In genomic region chr22:41524283-41524682, GRCh38 we compare ENCODE assay signal across 10 cellular contexts. TPM values are rescaled to one million over a fixed set of nuclear protein-coding genes. Genes with fewer than 3 reads are reported as not detected.
DNase-seq lines count a peak whose midpoint lies in the region; ATAC-seq and TF ChIP-seq lines count a peak whose summit lies in the region.
"Had no signal": no experiment of that assay in that cellular context is flagged by ENCODE, and none has a peak within 500 bp of the region (broad histone marks: within the 10 kb centered on the region; RNA-seq: fewer than 3 reads in every experiment).

No MANE protein-coding gene starts in this region.

- ATAC-seq in activated T-cell treated with anti-CD3 and anti-CD28 coated beads, Interleukin-2, amount 50 U/mL, for 72 hours (replicated peaks in 1 of 2), result no peak
- peak; percentile 68 for ATAC-seq in upper lobe of right lung

- H3K9me3 ChIP-seq in upper lobe of right lung, result no peaks in the 10 kb centered on the region

- peaks cover 2 to 7% of the 10 kb centered on the region in 2 donors for H3K36me3 Mint-ChIP-seq in activated T-cell treated with anti-CD3 and anti-CD28 coated beads, Interleukin-2, amount 50 U/mL, for 72 hours (ENCODE audit: insufficient read depth in 2 of 2)
- peaks cover 41% of the 10 kb centered on the region for H3K36me3 Mint-ChIP-seq in activated T-helper 2 cell treated with anti-CD3 and anti-CD28 coated beads, Interferon-gamma antibody, Interleukin-2, Interleukin-4, amounts not matched to agents 10 μg/mL and 5 μg/mL and 100 μg/mL, durations not matched to agents 14 hours and 24 hours and 36 hours (ENCODE audit: low read depth)

- no peaks in the 10 kb centered on the region for H3K27me3 Mint-ChIP-seq in activated T-cell treated with anti-CD3 and anti-CD28 coated beads, Interleukin-2, amount 50 U/mL, for 72 hours (ENCODE audit: low read depth)
- no peaks in the 10 kb centered on the region for H3K27me3 Mint-ChIP-seq in activated T-helper 2 cell treated with anti-CD3 and anti-CD28 coated beads, Interferon-gamma antibody, Interleukin-2, Interleukin-4, amounts not matched to agents 10 μg/mL and 5 μg/mL and 100 μg/mL, durations not matched to agents 14 hours and 24 hours and 36 hours (ENCODE audit: low read depth)
- H3K27me3 Mint-ChIP-seq: IgD-negative memory B cell had no signal

- H3K9me3 Mint-ChIP-seq in activated T-cell treated with anti-CD3 and anti-CD28 coated beads, Interleukin-2, amount 50 U/mL, for 72 hours, result no peaks in the 10 kb centered on the region
- H3K9me3 Mint-ChIP-seq in activated T-helper 2 cell treated with anti-CD3 and anti-CD28 coated beads, Interferon-gamma antibody, Interleukin-2, Interleukin-4, amounts not matched to agents 10 μg/mL and 5 μg/mL and 100 μg/mL, durations not matched to agents 14 hours and 24 hours and 36 hours, result no peaks in the 10 kb centered on the region
- H3K9me3 Mint-ChIP-seq: IgD-negative memory B cell had no signal

- H3K36me3 ChIP-seq in upper lobe of right lung, result peaks cover 61% of the 10 kb centered on the region

- no peak overlapping the region for H3K4me3 Mint-ChIP-seq in activated T-cell treated with anti-CD3 and anti-CD28 coated beads, Interleukin-2, amount 50 U/mL, for 72 hours
- no peak overlapping the region for H3K4me3 Mint-ChIP-seq in activated T-helper 2 cell treated with anti-CD3 and anti-CD28 coated beads, Interferon-gamma antibody, Interleukin-2, Interleukin-4, amounts not matched to agents 10 μg/mL and 5 μg/mL and 100 μg/mL, durations not matched to agents 14 hours and 24 hours and 36 hours (ENCODE audit: low read depth)
- H3K4me3 Mint-ChIP-seq: IgD-negative memory B cell had no signal

- H3K27me3 ChIP-seq in upper lobe of right lung, result no peaks in the 10 kb centered on the region

- no peak for DNase-seq in activated T-cell treated with anti-CD3 and anti-CD28 coated beads, Interleukin-2, amount 50 U/mL, for 72 hours
- no peak for DNase-seq in activated T-cell treated with anti-CD3 and anti-CD28 coated beads, Interleukin-2, amount 50 U/mL, for 1 hour
- peak; percentile 38 for DNase-seq in midbrain (lab: John Stamatoyannopoulos, UW)
- peak; percentile 85 for DNase-seq in upper lobe of right lung
- no peak for DNase-seq in activated T-helper 2 cell treated with anti-CD3 and anti-CD28 coated beads, Interferon-gamma antibody, Interleukin-2, Interleukin-4, amounts not matched to agents 10 μg/mL and 5 μg/mL and 100 μg/mL, durations not matched to agents 14 hours and 24 hours and 36 hours (ENCODE audit: low spot score)
- no peak for DNase-seq in NCI-H1105 treated with DMSO at 0.1 percent for 48 hours (lab: John Stamatoyannopoulos, UW)
- DNase-seq in DMS79 (lab: John Stamatoyannopoulos, UW), result no peak

- H3K4me1 ChIP-seq in upper lobe of right lung, result peaks cover 28% of the 10 kb centered on the region

- intact Hi-C loops in upper lobe of right lung (cut with DNase I), result no loop called here
- intact Hi-C loops in activated T-helper 2 cell treated with anti-CD3 and anti-CD28 coated beads, Interferon-gamma antibody, Interleukin-2, Interleukin-4, amounts not matched to agents 10 μg/mL and 5 μg/mL and 100 μg/mL, durations not matched to agents 14 hours and 24 hours and 36 hours (cut with micrococcal nuclease), result no loop called here

- peak overlapping the region; percentile 63 for H3K27ac Mint-ChIP-seq in activated T-cell treated with anti-CD3 and anti-CD28 coated beads, Interleukin-2, amount 50 U/mL, for 72 hours
- no peak overlapping the region for H3K27ac Mint-ChIP-seq in activated T-helper 2 cell treated with anti-CD3 and anti-CD28 coated beads, Interferon-gamma antibody, Interleukin-2, Interleukin-4, amounts not matched to agents 10 μg/mL and 5 μg/mL and 100 μg/mL, durations not matched to agents 14 hours and 24 hours and 36 hours

- H3K27ac ChIP-seq in cingulate gyrus (ENCODE audit: low read depth, low read length) (peak overlapping the region; percentile 97), upper lobe of right lung (peak overlapping the region; percentile 85)

- H3K4me3 ChIP-seq in upper lobe of right lung, result no peak overlapping the region

- peaks cover 13% of the 10 kb centered on the region for H3K4me1 Mint-ChIP-seq in activated T-cell treated with anti-CD3 and anti-CD28 coated beads, Interleukin-2, amount 50 U/mL, for 72 hours (ENCODE audit: low read depth)
- peaks cover 3% of the 10 kb centered on the region for H3K4me1 Mint-ChIP-seq in activated T-helper 2 cell treated with anti-CD3 and anti-CD28 coated beads, Interferon-gamma antibody, Interleukin-2, Interleukin-4, amounts not matched to agents 10 μg/mL and 5 μg/mL and 100 μg/mL, durations not matched to agents 14 hours and 24 hours and 36 hours (ENCODE audit: low read depth)

- no peak for TF ChIP-seq CTCF in upper lobe of right lung (IDR thresholded peaks at IDR 0.05)

RNA-seq across cellular contexts. Expression of gene POLR3H, which starts 20.0 kb away (rescaled TPM):
- total RNA-seq in activated T-cell treated with anti-CD3 and anti-CD28 coated beads, Interleukin-2, amount 50 U/mL, for 72 hours, result 10 to 100 TPM; 11.6 to 15.6 TPM
- total RNA-seq in upper lobe of right lung, result 43.7 TPM
- total RNA-seq in activated T-helper 2 cell treated with anti-CD3 and anti-CD28 coated beads, Interferon-gamma antibody, Interleukin-2, Interleukin-4, amounts not matched to agents 10 μg/mL and 5 μg/mL and 100 μg/mL, durations not matched to agents 14 hours and 24 hours and 36 hours, result 28.6 and 33.2 TPM in 2 replicates

RNA-seq across cellular contexts. Expression of gene CSDC2, which starts 36.5 kb away (rescaled TPM):
- not detected for total RNA-seq in activated T-cell treated with anti-CD3 and anti-CD28 coated beads, Interleukin-2, amount 50 U/mL, for 72 hours
- total RNA-seq in upper lobe of right lung, result 6.3 TPM
- total RNA-seq in activated T-helper 2 cell treated with anti-CD3 and anti-CD28 coated beads, Interferon-gamma antibody, Interleukin-2, Interleukin-4, amounts not matched to agents 10 μg/mL and 5 μg/mL and 100 μg/mL, durations not matched to agents 14 hours and 24 hours and 36 hours, result not detected in 2 replicates
- total RNA-seq: dermis microvascular lymphatic vessel endothelial cell had no signal

RNA-seq across cellular contexts. Expression of gene ACO2, which starts 55.4 kb away (rescaled TPM):
- total RNA-seq in activated T-cell treated with anti-CD3 and anti-CD28 coated beads, Interleukin-2, amount 50 U/mL, for 72 hours, result 10 to 100 TPM; 73.3 to 74.9 TPM
- 84.1 TPM for total RNA-seq in upper lobe of right lung
- 94.1 and 96.1 TPM in 2 replicates for total RNA-seq in activated T-helper 2 cell treated with anti-CD3 and anti-CD28 coated beads, Interferon-gamma antibody, Interleukin-2, Interleukin-4, amounts not matched to agents 10 μg/mL and 5 μg/mL and 100 μg/mL, durations not matched to agents 14 hours and 24 hours and 36 hours

RNA-seq across cellular contexts. Expression of gene PHF5A, which starts 55.8 kb away (rescaled TPM):
- total RNA-seq in activated T-cell treated with anti-CD3 and anti-CD28 coated beads, Interleukin-2, amount 50 U/mL, for 72 hours, result 10 to 100 TPM; 69.2 to 77.4 TPM
- total RNA-seq in upper lobe of right lung, result 32.9 TPM
- total RNA-seq in activated T-helper 2 cell treated with anti-CD3 and anti-CD28 coated beads, Interferon-gamma antibody, Interleukin-2, Interleukin-4, amounts not matched to agents 10 μg/mL and 5 μg/mL and 100 μg/mL, durations not matched to agents 14 hours and 24 hours and 36 hours, result 72.1 and 74.3 TPM in 2 replicates

Comparison
In these comparisons a context has a peak if more than half of its experiments do, and no peak if none do; other contexts are left out.
1. DNase-seq: peak in midbrain (single experiment) and upper lobe of right lung (single experiment); none in activated T-cell treated with anti-CD3 and anti-CD28 coated beads, Interleukin-2, amount 50 U/mL, for 72 hours (0 of 2), activated T-cell treated with anti-CD3 and anti-CD28 coated beads, Interleukin-2, amount 50 U/mL, for 1 hour (single experiment), activated T-helper 2 cell treated with anti-CD3 and anti-CD28 coated beads, Interferon-gamma antibody, Interleukin-2, Interleukin-4, amounts not matched to agents 10 μg/mL and 5 μg/mL and 100 μg/mL, durations not matched to agents 14 hours and 24 hours and 36 hours (single experiment), NCI-H1105 treated with DMSO at 0.1 percent for 48 hours (single experiment) and DMS79 (single experiment).